Comparison of ENCODE assay signal across 1 cellular context in the genomic region with DNA sequence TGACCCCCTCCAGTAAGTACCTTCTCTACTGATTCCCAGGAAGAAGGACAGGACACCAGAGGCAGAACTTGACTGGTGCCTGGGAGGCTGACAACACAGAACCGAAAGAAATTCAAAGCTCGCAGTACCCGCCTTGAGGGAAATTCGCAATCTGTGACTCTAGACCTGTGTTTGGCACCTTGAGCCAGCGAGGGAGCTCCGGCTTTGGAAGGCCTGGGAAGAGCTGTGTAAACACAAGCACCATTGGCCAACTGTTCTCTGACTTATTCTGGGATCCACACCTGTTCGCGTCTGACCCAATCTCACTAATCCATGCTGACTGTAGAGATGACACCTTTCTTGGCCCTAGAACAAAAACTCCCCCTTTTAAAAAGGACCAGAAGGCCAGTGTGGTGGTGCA.
TF ChIP-seq lines count a peak whose summit lies in the region.

No MANE protein-coding gene starts in this region.

TF ChIP-seq in HepG2, 621 proteins besides CTCF, POLR2A, EP300 and RAD21 (continued from another document):
- TF ChIP-seq, protein P1, sequence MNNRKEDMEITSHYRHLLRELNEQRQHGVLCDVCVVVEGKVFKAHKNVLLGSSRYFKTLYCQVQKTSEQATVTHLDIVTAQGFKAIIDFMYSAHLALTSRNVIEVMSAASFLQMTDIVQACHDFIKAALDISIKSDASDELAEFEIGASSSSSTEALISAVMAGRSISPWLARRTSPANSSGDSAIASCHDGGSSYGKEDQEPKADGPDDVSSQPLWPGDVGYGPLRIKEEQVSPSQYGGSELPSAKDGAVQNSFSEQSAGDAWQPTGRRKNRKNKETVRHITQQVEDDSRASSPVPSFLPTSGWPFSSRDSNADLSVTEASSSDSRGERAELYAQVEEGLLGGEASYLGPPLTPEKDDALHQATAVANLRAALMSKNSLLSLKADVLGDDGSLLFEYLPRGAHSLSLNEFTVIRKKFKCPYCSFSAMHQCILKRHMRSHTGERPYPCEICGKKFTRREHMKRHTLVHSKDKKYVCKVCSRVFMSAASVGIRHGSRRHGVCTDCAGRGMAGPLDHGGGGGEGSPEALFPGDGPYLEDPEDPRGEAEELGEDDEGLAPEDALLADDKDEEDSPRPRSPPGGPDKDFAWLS (CRISPR knock-in tag; IDR thresholded peaks at IDR 0.05; ENCODE audit: borderline replicate concordance) = no peak
- TF ChIP-seq NONO (IDR thresholded peaks at IDR 0.05) (no peak), NONO (CRISPR knock-in tag; conservative IDR thresholded peaks at IDR 0.05) (no peak), ZNF296 (CRISPR knock-in tag; conservative IDR thresholded peaks at IDR 0.05) (no peak), IRF2 (CRISPR knock-in tag; IDR thresholded peaks at IDR 0.05) (no peak), ZNF879 (CRISPR knock-in tag; IDR thresholded peaks at IDR 0.05) (no peak)
